24 cellular contexts compared by ENCODE assay signal in the genomic region with DNA sequence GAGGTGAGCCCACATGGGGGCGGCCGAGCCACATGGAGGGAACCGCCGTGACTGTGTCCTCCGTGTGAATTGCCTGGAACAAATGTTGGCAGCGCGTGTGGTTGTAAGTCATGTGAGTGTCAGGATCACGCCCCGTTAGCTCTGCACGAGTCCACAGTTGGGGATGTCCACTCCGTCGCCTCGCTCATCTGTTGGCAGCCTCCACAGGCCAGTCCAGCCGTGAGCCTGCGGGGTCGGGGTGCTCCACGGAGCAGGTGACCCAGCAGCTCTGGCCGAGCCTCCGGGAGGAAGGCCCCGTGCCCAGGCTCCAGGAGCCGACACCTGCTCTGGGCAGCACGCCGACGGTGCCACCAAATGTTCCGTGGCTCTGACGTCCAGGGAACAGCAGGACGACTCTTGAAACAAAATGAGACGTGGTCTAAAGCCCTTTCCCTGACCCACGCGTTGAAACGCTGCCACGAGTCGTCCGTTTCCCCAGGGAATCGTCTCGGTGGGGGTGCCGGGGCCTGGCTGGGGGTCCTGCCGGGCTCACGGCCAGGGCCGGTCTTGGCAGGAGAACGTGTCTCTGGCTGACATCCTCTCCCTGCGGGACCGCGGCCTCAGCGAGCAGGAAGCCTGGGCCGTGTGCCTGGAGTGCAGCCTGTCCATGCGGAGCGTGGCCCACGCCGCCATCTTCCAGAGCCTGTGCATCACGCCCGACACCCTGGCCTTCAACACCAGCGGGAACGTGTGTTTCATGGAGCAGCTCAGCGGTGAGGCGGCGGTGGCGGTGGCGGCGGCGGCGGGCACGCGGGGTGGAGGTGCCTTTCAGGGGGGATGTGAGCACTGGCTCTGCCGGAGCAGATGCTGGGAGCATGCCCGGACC. TPM values are rescaled to one million over a fixed set of nuclear protein-coding genes. Genes with fewer than 3 reads are reported as not detected.
DNase-seq lines count a peak whose midpoint lies in the region; ATAC-seq and TF ChIP-seq lines count a peak whose summit lies in the region.
"Had no signal": no experiment of that assay in that cellular context is flagged by ENCODE, and none has a peak within 500 bp of the region (broad histone marks: within the 10 kb centered on the region; RNA-seq: fewer than 3 reads in every experiment).

No MANE protein-coding gene starts in this region.

- H3K27me3 Mint-ChIP-seq in activated T-cell treated with anti-CD3 and anti-CD28 coated beads, Interleukin-2, amount 50 U/mL, for 24 hours: peaks cover 21% of the 10 kb centered on the region
- peaks cover 10% of the 10 kb centered on the region for H3K27me3 Mint-ChIP-seq in activated T-cell treated with anti-CD3 and anti-CD28 coated beads, Interleukin-2, amount 50 U/mL, for 72 hours (ENCODE audit: low read depth)
- peaks cover 32% of the 10 kb centered on the region for H3K27me3 Mint-ChIP-seq in stimulated activated naive CD8-positive, alpha-beta T cell treated with anti-CD3 and anti-CD28 coated beads, Interleukin-15, amount 100 ng/mL, for 72 hours

- H3K9me3 ChIP-seq in colonic mucosa: no peaks in the 10 kb centered on the region
- H3K9me3 ChIP-seq: spleen, upper lobe of right lung had no signal

- ATAC-seq in activated T-cell treated with anti-CD3 and anti-CD28 coated beads, Interleukin-2, amount 50 U/mL, for 72 hours (replicated peaks in 1 of 2): no peak
- no peak for ATAC-seq in stimulated activated naive CD8-positive, alpha-beta T cell treated with anti-CD3 and anti-CD28 coated beads, Interleukin-15, amount 100 ng/mL, for 72 hours
- ATAC-seq: naive thymus-derived CD4-positive, alpha-beta T cell; upper lobe of right lung had no signal

- no peak for TF ChIP-seq CTCF in colonic mucosa (IDR thresholded peaks at IDR 0.05)

- no peaks in the 10 kb centered on the region for H3K36me3 ChIP-seq in colonic mucosa
- H3K36me3 ChIP-seq: cardiac muscle cell, spleen, upper lobe of right lung had no signal

- no peaks in the 10 kb centered on the region for H3K36me3 Mint-ChIP-seq in activated T-cell treated with anti-CD3 and anti-CD28 coated beads, Interleukin-2, amount 50 U/mL, for 24 hours (ENCODE audit: low read depth)
- no peaks in the 10 kb centered on the region for H3K36me3 Mint-ChIP-seq in activated T-cell treated with anti-CD3 and anti-CD28 coated beads, Interleukin-2, amount 50 U/mL, for 72 hours (ENCODE audit: insufficient read depth in 2 of 2)
- H3K36me3 Mint-ChIP-seq: memory B cell; naive thymus-derived CD4-positive, alpha-beta T cell had no signal

- no peaks in the 10 kb centered on the region for H3K27me3 ChIP-seq in colonic mucosa
- H3K27me3 ChIP-seq: cardiac muscle cell had no signal

- no peak overlapping the region for H3K4me3 ChIP-seq in colonic mucosa
- H3K4me3 ChIP-seq: cardiac muscle cell, spleen, upper lobe of right lung had no signal

- H3K27ac ChIP-seq in colonic mucosa: no peak overlapping the region
- H3K27ac ChIP-seq: cardiac muscle cell, spleen, upper lobe of right lung had no signal

- no peaks in the 10 kb centered on the region for H3K9me3 Mint-ChIP-seq in activated T-cell treated with anti-CD3 and anti-CD28 coated beads, Interleukin-2, amount 50 U/mL, for 24 hours
- H3K9me3 Mint-ChIP-seq in activated T-cell treated with anti-CD3 and anti-CD28 coated beads, Interleukin-2, amount 50 U/mL, for 72 hours: no peaks in the 10 kb centered on the region
- H3K9me3 Mint-ChIP-seq in stimulated activated naive CD8-positive, alpha-beta T cell treated with anti-CD3 and anti-CD28 coated beads, Interleukin-15, amount 100 ng/mL, for 72 hours: no peaks in the 10 kb centered on the region
- H3K9me3 Mint-ChIP-seq: activated naive CD4-positive, alpha-beta T cell treated with anti-CD3 and anti-CD28 coated beads for 36 hours; memory B cell; naive thymus-derived CD4-positive, alpha-beta T cell had no signal

- no peaks in the 10 kb centered on the region for H3K4me1 ChIP-seq in colonic mucosa
- H3K4me1 ChIP-seq: spleen, upper lobe of right lung had no signal

- H3K4me1 Mint-ChIP-seq in activated T-cell treated with anti-CD3 and anti-CD28 coated beads, Interleukin-2, amount 50 U/mL, for 24 hours (ENCODE audit: low read depth): no peaks in the 10 kb centered on the region
- no peaks in the 10 kb centered on the region for H3K4me1 Mint-ChIP-seq in activated T-cell treated with anti-CD3 and anti-CD28 coated beads, Interleukin-2, amount 50 U/mL, for 72 hours (ENCODE audit: low read depth)
- H3K4me1 Mint-ChIP-seq in stimulated activated naive CD8-positive, alpha-beta T cell treated with anti-CD3 and anti-CD28 coated beads, Interleukin-15, amount 100 ng/mL, for 72 hours: no peaks in the 10 kb centered on the region
- H3K4me1 Mint-ChIP-seq: memory B cell; naive thymus-derived CD4-positive, alpha-beta T cell had no signal

- no peak overlapping the region for H3K27ac Mint-ChIP-seq in activated T-cell treated with anti-CD3 and anti-CD28 coated beads, Interleukin-2, amount 50 U/mL, for 24 hours
- H3K27ac Mint-ChIP-seq in activated T-cell treated with anti-CD3 and anti-CD28 coated beads, Interleukin-2, amount 50 U/mL, for 72 hours: no peak overlapping the region
- H3K27ac Mint-ChIP-seq in stimulated activated naive CD8-positive, alpha-beta T cell treated with anti-CD3 and anti-CD28 coated beads, Interleukin-15, amount 100 ng/mL, for 72 hours: no peak overlapping the region
- H3K27ac Mint-ChIP-seq: activated naive CD4-positive, alpha-beta T cell treated with anti-CD3 and anti-CD28 coated beads for 36 hours; memory B cell; naive thymus-derived CD4-positive, alpha-beta T cell had no signal

- DNase-seq in activated T-cell treated with anti-CD3 and anti-CD28 coated beads, Interleukin-2, amount 50 U/mL, for 24 hours: peak; percentile 21
- DNase-seq in activated T-cell treated with anti-CD3 and anti-CD28 coated beads, Interleukin-2, amount 50 U/mL, for 72 hours: no peak
- DNase-seq in globus pallidus (ENCODE audit: low spot score) (peak; percentile 58), mesenteric fat pad (ENCODE audit: low spot score) (peak; percentile 88), superior temporal gyrus (ENCODE audit: extremely low spot score) (peak; percentile 27), colonic mucosa (no peak), DMS153 (lab: John Stamatoyannopoulos, UW) (no peak)
- DNase-seq in stimulated activated naive CD8-positive, alpha-beta T cell treated with anti-CD3 and anti-CD28 coated beads, Interleukin-15, amount 100 ng/mL, for 72 hours: no peak
- DNase-seq: 8988T; activated naive CD4-positive, alpha-beta T cell treated with anti-CD3 and anti-CD28 coated beads for 36 hours; activated T-cell treated with anti-CD3 and anti-CD28 coated beads, Interleukin-2, amount 50 U/mL, for 1 hour; AML-193; amniotic stem cell; DMS79 treated with DMSO at 0.1 percent for 48 hours; naive thymus-derived CD4-positive, alpha-beta T cell; NCI-H1694 treated with DMSO at 0.1 percent for 48 hours; NCI-H774; spleen; stimulated activated CD4-positive, alpha-beta T cell treated with anti-CD3 and anti-CD28 coated beads, Interleukin-4, amount 100 ng/mL, for 24 hours; stimulated activated naive CD4-positive, alpha-beta T cell treated with Interleukin-2 at 50 U/mL for 16 hours; upper lobe of right lung had no signal

- no peak overlapping the region for H3K4me3 Mint-ChIP-seq in activated T-cell treated with anti-CD3 and anti-CD28 coated beads, Interleukin-2, amount 50 U/mL, for 24 hours
- H3K4me3 Mint-ChIP-seq in activated T-cell treated with anti-CD3 and anti-CD28 coated beads, Interleukin-2, amount 50 U/mL, for 72 hours: no peak overlapping the region
- no peak overlapping the region for H3K4me3 Mint-ChIP-seq in stimulated activated naive CD8-positive, alpha-beta T cell treated with anti-CD3 and anti-CD28 coated beads, Interleukin-15, amount 100 ng/mL, for 72 hours
- H3K4me3 Mint-ChIP-seq: activated naive CD4-positive, alpha-beta T cell treated with anti-CD3 and anti-CD28 coated beads for 36 hours; memory B cell; naive thymus-derived CD4-positive, alpha-beta T cell had no signal

- intact Hi-C loops in colonic mucosa (cut with DNase I): no loop called here

- H3K9ac ChIP-seq in colonic mucosa (ENCODE audit: low read depth in 2 of 2, low read length in 2 of 2): no peak overlapping the region

RNA-seq across cellular contexts. Expression of a gene that starts 7.0 kb away (rescaled TPM):
- 1 to 10 TPM in 1 of 2 donors, under 1 TPM in 1; 0.28 to 1.2 TPM for total RNA-seq in activated T-cell treated with anti-CD3 and anti-CD28 coated beads, Interleukin-2, amount 50 U/mL, for 72 hours
- 0.13 TPM for total RNA-seq in mesenteric fat pad
- total RNA-seq in colonic mucosa: under 1 TPM; 0.29 to 0.32 TPM
- total RNA-seq: activated naive CD4-positive, alpha-beta T cell treated with anti-CD3 and anti-CD28 coated beads for 36 hours; pulmonary artery endothelial cell had no signal

Comparison
In these comparisons a context has a peak if more than half of its experiments do, and no peak if none do; other contexts are left out.
1. DNase-seq: peak in activated T-cell treated with anti-CD3 and anti-CD28 coated beads, Interleukin-2, amount 50 U/mL, for 24 hours (single experiment), globus pallidus (single experiment), mesenteric fat pad (single experiment) and superior temporal gyrus (single experiment); none in activated T-cell treated with anti-CD3 and anti-CD28 coated beads, Interleukin-2, amount 50 U/mL, for 72 hours (0 of 2), colonic mucosa (single experiment), stimulated activated naive CD8-positive, alpha-beta T cell treated with anti-CD3 and anti-CD28 coated beads, Interleukin-15, amount 100 ng/mL, for 72 hours (0 of 2) and DMS153 (single experiment).